ENCODE assay signal across 8 cellular contexts in the genomic region with DNA sequence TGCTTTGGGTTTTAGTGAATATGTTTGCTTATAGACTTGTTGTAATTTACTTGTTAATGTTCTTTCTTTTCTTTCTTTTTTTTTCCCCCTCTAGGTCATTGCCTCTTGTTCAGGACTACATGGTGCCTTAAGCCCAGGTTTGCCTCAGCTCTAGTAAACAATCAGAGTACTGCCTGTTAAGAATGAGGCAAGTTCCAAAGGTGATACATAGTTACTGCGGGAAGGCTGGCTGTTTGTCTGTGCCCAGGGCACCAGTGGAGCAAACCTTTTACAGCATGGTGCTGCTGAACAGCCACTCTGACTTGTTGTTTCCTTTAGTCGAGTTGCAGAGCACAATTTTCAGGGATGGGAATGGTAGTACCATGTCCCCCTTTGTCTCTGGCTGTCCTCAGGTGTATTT.
"Had no signal": no experiment of that assay in that cellular context is flagged by ENCODE, and none has a peak within 500 bp of the region (broad histone marks: within the 10 kb centered on the region; RNA-seq: fewer than 3 reads in every experiment).

No MANE protein-coding gene starts in this region.

- H3K4me2 ChIP-seq: GM23338 had no signal

- DNase-seq: GM23248, GOT3, H7, HCEC 1CT, HFFc6 had no signal

- H3K9me3 ChIP-seq: HAP-1 had no signal

- ATAC-seq: GM23338, HCT116 had no signal

- H3K27ac Mint-ChIP-seq: GM23338, HFFc6 had no signal

- H2AFZ ChIP-seq: GM23248, GM23338 had no signal

- H3K9ac ChIP-seq: GM23248 had no signal

- H3K4me1 ChIP-seq: HAP-1 had no signal

- H3K9me3 Mint-ChIP-seq: GM23338 had no signal

- H3K27ac ChIP-seq: GM23248 had no signal

- H3K4me1 Mint-ChIP-seq: GM23338 had no signal

- H3K4me3 Mint-ChIP-seq: GM23338, HFFc6 had no signal
